8 cellular contexts compared by ENCODE assay signal in the genomic region with DNA sequence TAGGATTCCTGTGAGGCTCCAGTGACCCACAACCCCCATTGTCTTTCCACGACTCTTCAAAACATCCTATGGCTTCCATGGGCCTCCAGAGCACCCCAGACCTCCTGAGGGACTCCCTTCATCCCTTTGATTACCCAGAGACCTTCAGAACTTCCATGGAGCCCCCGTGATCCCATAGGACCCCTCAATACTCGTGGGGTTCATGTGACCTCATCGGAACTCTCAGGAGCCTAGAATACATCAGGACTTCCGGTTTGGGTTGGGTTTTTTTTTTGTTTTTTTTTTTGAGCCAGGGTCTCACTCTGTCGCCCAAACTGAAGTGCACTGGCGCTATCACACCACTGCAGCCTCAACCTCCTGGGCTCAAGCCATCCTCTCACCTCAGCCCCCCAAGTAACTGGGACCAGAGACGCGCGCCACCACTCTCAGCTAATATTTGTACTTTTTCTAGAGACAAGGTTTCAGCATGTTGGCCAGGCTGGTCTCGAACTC. TPM values are rescaled to one million over a fixed set of nuclear protein-coding genes. Genes with fewer than 3 reads are reported as not detected.
DNase-seq lines count a peak whose midpoint lies in the region; ATAC-seq and TF ChIP-seq lines count a peak whose summit lies in the region.

No MANE protein-coding gene starts in this region.

- TF ChIP-seq CTCF in A673 (conservative IDR thresholded peaks at IDR 0.05; ENCODE audit: low read depth, low read length), result no peak
- TF ChIP-seq CTCF in HEK293 (tag by site-specific recombination; IDR thresholded peaks at IDR 0.05), result no peak
- no peak for TF ChIP-seq CTCF in breast epithelium (IDR thresholded peaks at IDR 0.05)
- no peak for TF ChIP-seq CTCF in mucosa of descending colon (IDR thresholded peaks at IDR 0.05)

- intact Hi-C loops in A673 (cut with micrococcal nuclease; ENCODE audit: unreplicated experiment) (loop anchor here (2.0 kb wide), 1 partner anchor 43 kb away; the partner anchor contains the start of gene RPS11), breast epithelium (cut with DNase I; ENCODE audit: low total_unique reads) (no loop called here), mucosa of descending colon (cut with DNase I, micrococcal nuclease) (no loop called here)

- no peaks in the 10 kb centered on the region for H3K27me3 ChIP-seq in A673 (replicated peaks; ENCODE audit: insufficient read depth, low read depth, low read length, poor library complexity)
- no peaks in the 10 kb centered on the region for H3K27me3 ChIP-seq in breast epithelium

- H3K9me3 ChIP-seq in A673 (ENCODE audit: low read depth, low read length, poor library complexity, severe bottlenecking), result no peaks in the 10 kb centered on the region
- no peaks in the 10 kb centered on the region for H3K9me3 ChIP-seq in HEK293 (ENCODE audit: control insufficient read depth, insufficient read depth, low read depth, low read length)
- no peaks in the 10 kb centered on the region for H3K9me3 ChIP-seq in breast epithelium
- H3K9me3 ChIP-seq in mucosa of descending colon, result no peaks in the 10 kb centered on the region

- H3K27ac ChIP-seq in A673 (ENCODE audit: low read depth, low read length, poor library complexity, severe bottlenecking) (peak overlapping the region; percentile 94), HEK293 (ENCODE audit: extremely low read depth, low read depth, low read length) (peak overlapping the region; percentile 90), breast epithelium (peak overlapping the region; percentile 97 to 98)

- CTCF ChIA-PET in A673 (lab: Charles Lee), result interaction anchor here (0.6 to 1.0 kb wide), 2 partner anchors 22 to 48 kb away, joined by 3 read pairs; no protein-coding TSS in a partner anchor
- CTCF ChIA-PET in HEK293 (lab: Yijun Ruan, JAX), result interaction anchor here (0.5 to 2.5 kb wide), 7 partner anchors 11 to 117 kb away, joined by 3 to 15 read pairs (median 6); partner anchors contain the start of gene FLT3LG

- ATAC-seq in mucosa of descending colon, result no peak
- no peak for ATAC-seq in GM19324 (IDR thresholded peaks at IDR 0.05; ENCODE audit: low FRiP score, unreplicated experiment)
- no peak for ATAC-seq in HG02571 (IDR thresholded peaks at IDR 0.05; ENCODE audit: unreplicated experiment)
- no peak for ATAC-seq in GM19452 (IDR thresholded peaks at IDR 0.05; ENCODE audit: unreplicated experiment)

- no peak for DNase-seq in A673 (ENCODE audit: low spot score)
- no peak for DNase-seq in breast epithelium (ENCODE audit: low spot score in 2 of 2)
- DNase-seq in mucosa of descending colon, result no peak
- no peak for DNase-seq in activated CD4-positive, CD25-positive, alpha-beta regulatory T cell treated with anti-CD3 and anti-CD28 coated beads, Interleukin-2, amount 50 U/mL, for 72 hours

- BruUV-seq in A673 (replicated peaks; lab: Mats Ljungman, UMichigan), result TSS peak; percentile 92

- no peak for TF ChIP-seq POLR2A in breast epithelium (IDR thresholded peaks at IDR 0.05)

- H3K36me3 ChIP-seq in A673 (ENCODE audit: insufficient read depth, low read length, poor library complexity, severe bottlenecking) (peaks cover 14% of the 10 kb centered on the region), HEK293 (ENCODE audit: control insufficient read depth in 2 of 2, insufficient read depth in 1 of 2, low read length in 2 of 2) (peaks cover 22% of the 10 kb centered on the region in 2 experiments), breast epithelium (no peaks in the 10 kb centered on the region), mucosa of descending colon (ENCODE audit: low read depth) (peaks cover 5% of the 10 kb centered on the region)

- H3K4me3 ChIP-seq in A673 (ENCODE audit: low read depth, low read length, poor library complexity, severe bottlenecking) (peak overlapping the region; percentile 59), HEK293 (ENCODE audit: low read depth, low read length) (peak overlapping the region; percentile 68), breast epithelium (peak overlapping the region; percentile 57 to 94 (median 64)), mucosa of descending colon (peak overlapping the region; percentile 36)

- POLR2A ChIA-PET in A673 (lab: Charles Lee; ENCODE audit: low non-redundant PET) (no interaction called here), HEK293 (lab: Yijun Ruan, JAX) (interaction anchor here (0.6 to 3.0 kb wide), 35 partner anchors 11 to 834 kb away, joined by 3 to 28 read pairs (median 4); partner anchors contain the start of genes AP2A1, DKKL1, FCGRT and FLT3LG)

- H3K4me1 ChIP-seq in A673 (ENCODE audit: insufficient read depth, low read length, poor library complexity, severe bottlenecking) (peaks cover 17% of the 10 kb centered on the region), HEK293 (ENCODE audit: control insufficient read depth, insufficient read depth, low read length) (0 out of 2 replicates have a peak, but pooled peaks cover 6% of the 10 kb centered on the region), breast epithelium (peaks cover 0 to 8% of the 10 kb centered on the region in 2 donors), mucosa of descending colon (ENCODE audit: low read depth) (peaks cover 18% of the 10 kb centered on the region)

TF ChIP-seq in HEK293, 187 proteins besides CTCF, POLR2A, EP300 and RAD21 (continues in another document):
- TF ChIP-seq ZBTB20 (tag by site-specific recombination; IDR thresholded peaks at IDR 0.05), result peak; percentile 9; the same call in 1 of the 2 replicates
- TF ChIP-seq ZNF777 (tag by site-specific recombination; IDR thresholded peaks at IDR 0.05; ENCODE audit: borderline replicate concordance), result no peak
- no peak for TF ChIP-seq ZNF514 (tag by site-specific recombination; IDR thresholded peaks at IDR 0.05)
- TF ChIP-seq ZNF621 (tag by site-specific recombination; IDR thresholded peaks at IDR 0.05), result no peak
- no peak for TF ChIP-seq SCRT2 (tag by site-specific recombination; IDR thresholded peaks at IDR 0.05)
- no peak for TF ChIP-seq ZNF23 (tag by site-specific recombination; IDR thresholded peaks at IDR 0.05; ENCODE audit: borderline replicate concordance)
- no peak for TF ChIP-seq ZBTB17 (tag by site-specific recombination; IDR thresholded peaks at IDR 0.05)
- no peak for TF ChIP-seq ZNF274 (IDR thresholded peaks at IDR 0.05; ENCODE audit: low read length)
- TF ChIP-seq ZNF274 (tag by site-specific recombination; IDR thresholded peaks at IDR 0.05; ENCODE audit: borderline replicate concordance), result no peak
- TF ChIP-seq ZNF302 (tag by site-specific recombination; IDR thresholded peaks at IDR 0.05; ENCODE audit: low read depth), result no peak
- TF ChIP-seq HOXD13 (CRISPR knock-in tag; IDR thresholded peaks at IDR 0.05; ENCODE audit: borderline replicate concordance), result no peak
- TF ChIP-seq ZNF362 (tag by site-specific recombination; IDR thresholded peaks at IDR 0.05), result peak; percentile 94
- no peak for TF ChIP-seq ZNF585B (tag by site-specific recombination; IDR thresholded peaks at IDR 0.05)
- TF ChIP-seq GFI1B (tag by site-specific recombination; IDR thresholded peaks at IDR 0.05), result no peak
- peak; percentile 7; the same call in 1 of the 2 replicates for TF ChIP-seq ZBTB48 (tag by site-specific recombination; IDR thresholded peaks at IDR 0.05)
- TF ChIP-seq SP7 (tag by site-specific recombination; IDR thresholded peaks at IDR 0.05), result no peak
- no peak for TF ChIP-seq ZNF416 (tag by site-specific recombination; IDR thresholded peaks at IDR 0.05)
- no peak for TF ChIP-seq ZNF624 (tag by site-specific recombination; IDR thresholded peaks at IDR 0.05)
- TF ChIP-seq ZFP3 (tag by site-specific recombination; IDR thresholded peaks at IDR 0.05; ENCODE audit: low read depth), result no peak
- TF ChIP-seq ZXDB (tag by site-specific recombination; IDR thresholded peaks at IDR 0.05), result no peak; the same call in 1 of the 2 replicates
- no peak for TF ChIP-seq ZNF747 (tag by site-specific recombination; IDR thresholded peaks at IDR 0.05)
- TF ChIP-seq PBX3 (CRISPR knock-in tag; IDR thresholded peaks at IDR 0.05), result no peak

RNA-seq across cellular contexts. Expression of gene ALDH16A1, which starts 0.8 kb away (rescaled TPM):
- total RNA-seq in A673 (2021) (22.6 and 23.2 TPM in 2 replicates), breast epithelium (10 to 100 TPM; 20.6 to 34.4 (median 32.2) TPM), mucosa of descending colon (10 to 100 TPM; 31.2 to 36.4 (median 36.3) TPM)

RNA-seq across cellular contexts. Expression of gene PIH1D1, which starts 2.2 kb away (rescaled TPM):
- total RNA-seq in A673 (2021) (122 and 131 TPM in 2 replicates), breast epithelium (100 to 1,000 TPM in 2 of 3 donors, 10 to 100 TPM in 1; 94.4 to 121 (median 106) TPM), mucosa of descending colon (10 to 100 TPM; 65.2 to 78.7 (median 76.6) TPM)

RNA-seq across cellular contexts. Expression of gene SLC17A7, which starts 12.5 kb away (rescaled TPM):
- total RNA-seq in A673 (2021), result 1.7 and 1.8 TPM in 2 replicates
- 1 to 10 TPM in 1 of 3 donors, under 1 TPM in 2; 0.44 to 4.3 (median 0.98) TPM for total RNA-seq in breast epithelium
- 1 to 10 TPM in 1 of 3 donors, under 1 TPM in 2; 0.20 to 1.0 (median 0.51) TPM for total RNA-seq in mucosa of descending colon

RNA-seq across cellular contexts. Expression of gene FLT3LG, which starts 20.2 kb away (rescaled TPM):
- 6.5 and 6.9 TPM in 2 replicates for total RNA-seq in A673 (2021)
- 1 to 10 TPM; 4.3 to 7.0 (median 4.6) TPM for total RNA-seq in breast epithelium
- total RNA-seq in mucosa of descending colon, result 10 to 100 TPM in 1 of 3 donors, 1 to 10 TPM in 2; 3.3 to 14.8 (median 7.8) TPM

RNA-seq across cellular contexts. Expression of gene GFY, which starts 28.6 kb away (rescaled TPM):
- total RNA-seq in A673 (2021) (not detected in 2 replicates), breast epithelium (not detected), mucosa of descending colon (not detected)
